In the genomic region with DNA sequence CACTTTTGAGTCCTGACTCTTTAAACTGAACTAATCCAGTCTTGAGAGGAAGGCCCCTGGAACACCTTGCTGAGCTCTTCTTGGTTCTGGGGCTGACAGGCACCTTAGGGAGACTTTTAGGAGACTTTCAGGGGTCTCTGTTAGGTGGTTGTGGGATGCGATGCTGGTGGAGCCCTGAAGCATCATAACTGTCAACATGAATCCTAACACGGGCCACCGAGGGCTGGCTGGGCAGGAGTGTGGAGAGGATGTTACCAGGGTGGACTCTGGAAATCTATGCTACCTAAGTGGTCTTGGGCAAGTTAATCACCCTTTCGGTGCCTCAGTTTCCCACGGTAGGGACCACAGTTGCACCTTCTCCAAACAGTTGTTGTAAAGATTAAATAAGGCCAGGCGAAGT, we compare ENCODE assay signal across 27 cellular contexts.
"Had no signal": no experiment of that assay in that cellular context is flagged by ENCODE, and none has a peak within 500 bp of the region (broad histone marks: within the 10 kb centered on the region; RNA-seq: fewer than 3 reads in every experiment).

No MANE protein-coding gene starts in this region.

- DNase-seq: stimulated activated CD4-positive, alpha-beta T cell treated with anti-CD3 and anti-CD28 coated beads, Interleukin-2, amount 100 ng/mL, for 48 hours; stimulated activated CD4-positive, alpha-beta T cell treated with anti-CD3 and anti-CD28 coated beads, Interleukin-4, amount 100 ng/mL, for 1 hour; stimulated activated CD4-positive, alpha-beta T cell treated with anti-CD3 and anti-CD28 coated beads, Interleukin-4, amount 100 ng/mL, for 24 hours; stimulated activated CD4-positive, alpha-beta T cell treated with anti-CD3 and anti-CD28 coated beads, Interleukin-4, amount 100 ng/mL, for 4 hours; stimulated activated CD8-positive, alpha-beta memory T cell treated with anti-CD3 and anti-CD28 coated beads, Interleukin-4, amount 100 ng/mL, for 48 hours; stimulated activated naive B cell treated with anti-CD40 and anti-IgM and Interleukin-4, amounts not matched to agents 10 μg/mL and 1 μg/mL and 100 μg/mL, for 72 hours; stimulated activated naive CD4-positive, alpha-beta T cell; stimulated activated naive CD4-positive, alpha-beta T cell treated with Interleukin-2 at 50 U/mL for 16 hours; stimulated activated naive CD8-positive, alpha-beta T cell treated with anti-CD3 and anti-CD28 coated beads, Interleukin-15, amount 100 ng/mL, for 72 hours; stimulated activated naive CD8-positive, alpha-beta T cell treated with anti-CD3 and anti-CD28 coated beads, Interleukin-15, Interleukin-2, amounts not matched to agents 100 U/mL and 50 U/mL, for 24 hours; stomach; substantia nigra; testis; thyroid gland; tibial artery; transverse colon; trophoblast cell; upper lobe of left lung; upper lobe of right lung; uterus had no signal

- ATAC-seq: stimulated activated effector memory CD8-positive, alpha-beta T cell treated with anti-CD3 and anti-CD28 coated beads, Interleukin-12 subunit alpha, Interleukin-12 subunit beta, amount 100 ng/mL, for 72 hours; stimulated activated memory B cell treated with anti-CD40 and anti-IgM and Interleukin-4, amounts not matched to agents 10 μg/mL and 1 μg/mL and 100 μg/mL, for 72 hours; stimulated activated naive B cell treated with anti-CD40 and anti-IgM and Interleukin-4, amounts not matched to agents 10 μg/mL and 1 μg/mL and 100 μg/mL, for 72 hours; stimulated activated naive CD8-positive, alpha-beta T cell treated with anti-CD3 and anti-CD28 coated beads, Interleukin-15, amount 100 ng/mL, for 72 hours; stimulated activated naive CD8-positive, alpha-beta T cell treated with anti-CD3 and anti-CD28 coated beads, Interleukin-15, Interleukin-2, amounts not matched to agents 100 U/mL and 50 U/mL, for 24 hours; upper lobe of right lung had no signal

- H3K36me3 ChIP-seq: stomach, suprapubic skin, thoracic aorta, thyroid gland, tibial artery, tibial nerve, transverse colon, upper lobe of left lung, upper lobe of right lung, uterus, vagina had no signal

- H3K4me1 ChIP-seq: thyroid gland, uterus had no signal

- FAIRE-seq: urothelium cell line had no signal

- H3K4me3 ChIP-seq: stomach, suprapubic skin, testis, thoracic aorta, thyroid gland, tibial artery, tibial nerve, transverse colon, upper lobe of left lung, upper lobe of right lung, uterus, vagina had no signal

- H3K9me3 ChIP-seq: suprapubic skin, testis, thoracic aorta, thyroid gland, tibial artery, transverse colon, upper lobe of left lung, upper lobe of right lung, uterus, vagina had no signal

- H3K27ac ChIP-seq: stomach, suprapubic skin, testis, thoracic aorta, thyroid gland, tibial artery, tibial nerve, transverse colon, upper lobe of left lung, upper lobe of right lung, uterus, vagina had no signal

- H3K27me3 ChIP-seq: testis, thyroid gland, tibial nerve, upper lobe of left lung, upper lobe of right lung, uterus, vagina had no signal
